10 cellular contexts compared by ENCODE assay signal in the genomic region with DNA sequence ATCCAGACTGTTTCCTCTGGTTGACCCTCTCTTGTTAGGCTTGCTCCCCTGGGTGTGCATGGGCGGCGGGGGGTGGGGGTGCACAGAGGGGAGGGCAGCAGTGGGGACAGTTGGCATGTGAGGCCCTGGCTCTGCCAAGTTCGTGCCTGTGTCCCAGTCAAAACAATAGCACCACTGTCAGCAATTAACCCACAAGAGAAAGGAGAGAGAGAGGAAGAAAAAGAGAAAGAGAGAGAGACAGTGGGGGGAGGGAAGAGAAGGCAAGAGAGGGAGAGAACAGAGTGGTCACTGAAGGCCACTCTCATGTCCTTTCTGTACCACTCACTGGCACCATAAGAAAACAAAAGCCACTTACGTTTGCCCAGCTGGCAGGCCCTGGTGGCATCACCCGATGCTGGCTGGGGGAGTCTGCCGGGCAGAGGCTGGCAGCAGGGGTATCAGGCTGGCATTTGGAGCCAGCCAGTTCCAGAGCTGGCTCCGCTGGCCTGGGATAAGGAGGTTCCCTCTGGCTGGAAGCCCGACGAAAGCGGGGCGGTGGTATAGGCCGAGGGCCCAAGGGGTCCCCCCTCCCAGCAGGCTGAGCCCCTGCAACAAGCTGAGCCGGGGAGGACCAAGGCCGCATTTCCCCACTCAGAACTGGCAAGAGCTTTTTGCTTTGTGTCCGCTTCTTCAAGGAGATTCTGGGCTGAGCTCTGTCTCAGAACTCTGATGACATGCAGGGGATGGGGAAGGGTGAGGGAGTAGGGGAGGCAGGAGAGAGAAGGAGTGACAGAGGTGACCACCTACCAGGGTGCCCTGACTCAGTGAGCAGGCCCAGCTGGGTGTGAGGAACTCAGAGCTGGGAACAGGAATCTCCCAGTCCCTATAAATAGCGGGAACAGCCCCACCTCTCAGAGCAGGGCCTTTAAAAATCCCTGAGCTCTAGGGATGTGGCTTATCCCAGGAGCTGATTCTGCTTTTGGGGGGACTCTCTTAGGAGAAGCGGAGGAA. TPM values are rescaled to one million over a fixed set of nuclear protein-coding genes. Genes with fewer than 3 reads are reported as not detected.
DNase-seq lines count a peak whose midpoint lies in the region; ATAC-seq and TF ChIP-seq lines count a peak whose summit lies in the region.
"Had no signal": no experiment of that assay in that cellular context is flagged by ENCODE, and none has a peak within 500 bp of the region (broad histone marks: within the 10 kb centered on the region; RNA-seq: fewer than 3 reads in every experiment).

No MANE protein-coding gene starts in this region.

- H3K4me1 ChIP-seq in GM23338 (ENCODE audit: insufficient read depth), result no peaks in the 10 kb centered on the region
- H3K4me1 ChIP-seq in right atrium auricular region, result peaks cover 0 to 81% of the 10 kb centered on the region in 2 donors

- peak; percentile 51 for ATAC-seq in GM23338
- no peak for ATAC-seq in HG03457 (IDR thresholded peaks at IDR 0.05; ENCODE audit: unreplicated experiment)

- DNase-seq in GM23338 (ENCODE audit: low spot score) (no peak), right atrium auricular region (ENCODE audit: low spot score) (no peak), NCI-H1417 treated with DMSO at 0.1 percent for 48 hours (lab: John Stamatoyannopoulos, UW) (no peak), ACHN (no peak)
- DNase-seq in activated T-helper 1 cell treated with anti-CD3 and anti-CD28 coated beads, Interleukin-12 subunit alpha, Interleukin-12 subunit beta, Interleukin-2, Interleukin-4 antibody, amounts not matched to agents 30 ng/mL and 10 ng/mL and 1 ng/mL, durations not matched to agents 14 hours and 24 hours and 36 hours (ENCODE audit: low spot score), result no peak
- DNase-seq in NK-92 treated with Interleukin-12 subunit alpha and Interleukin-12 subunit beta, amount 100 ng/mL, for 24 hours (lab: John Stamatoyannopoulos, UW), result no peak
- DNase-seq: NCI-H2107 had no signal

- H3K27me3 ChIP-seq in GM23338 (ENCODE audit: insufficient read depth) (no peaks in the 10 kb centered on the region), right atrium auricular region (no peaks in the 10 kb centered on the region)

- H3K36me3 Mint-ChIP-seq in GM23338 (ENCODE audit: low read depth), result peaks cover 21% of the 10 kb centered on the region
- peaks cover 42% of the 10 kb centered on the region for H3K36me3 Mint-ChIP-seq in activated T-helper 1 cell treated with anti-CD3 and anti-CD28 coated beads, Interleukin-12 subunit alpha, Interleukin-12 subunit beta, Interleukin-2, Interleukin-4 antibody, amounts not matched to agents 30 ng/mL and 10 ng/mL and 1 ng/mL, durations not matched to agents 14 hours and 24 hours and 36 hours (ENCODE audit: low read depth)

- no peak overlapping the region for H3K4me3 ChIP-seq in GM23338
- peak overlapping the region; percentile 20 to 23 for H3K4me3 ChIP-seq in right atrium auricular region
- H3K4me3 ChIP-seq in skin epidermis, result no peak overlapping the region

- H3K9me2 ChIP-seq in GM23338 (ENCODE audit: insufficient read depth), result no peaks in the 10 kb centered on the region

- peaks cover 3% of the 10 kb centered on the region for H3K27me3 Mint-ChIP-seq in GM23338 (ENCODE audit: insufficient read depth, low read depth, poor library complexity)
- H3K27me3 Mint-ChIP-seq in activated T-helper 1 cell treated with anti-CD3 and anti-CD28 coated beads, Interleukin-12 subunit alpha, Interleukin-12 subunit beta, Interleukin-2, Interleukin-4 antibody, amounts not matched to agents 30 ng/mL and 10 ng/mL and 1 ng/mL, durations not matched to agents 14 hours and 24 hours and 36 hours (ENCODE audit: insufficient read depth), result no peaks in the 10 kb centered on the region
- H3K27me3 Mint-ChIP-seq: type B pancreatic cell had no signal

- no peaks in the 10 kb centered on the region for H4K20me1 ChIP-seq in GM23338 (replicated peaks; ENCODE audit: insufficient read depth)

- TF ChIP-seq CTCF in GM23338 (conservative IDR thresholded peaks at IDR 0.05; ENCODE audit: low read depth in 2 of 2) (no peak), right atrium auricular region (IDR thresholded peaks at IDR 0.05) (no peak)

- no peaks in the 10 kb centered on the region for H3K9me3 ChIP-seq in right atrium auricular region

- no peak overlapping the region for H3K27ac Mint-ChIP-seq in GM23338
- H3K27ac Mint-ChIP-seq in activated T-helper 1 cell treated with anti-CD3 and anti-CD28 coated beads, Interleukin-12 subunit alpha, Interleukin-12 subunit beta, Interleukin-2, Interleukin-4 antibody, amounts not matched to agents 30 ng/mL and 10 ng/mL and 1 ng/mL, durations not matched to agents 14 hours and 24 hours and 36 hours, result peak overlapping the region; percentile 31
- H3K27ac Mint-ChIP-seq: type B pancreatic cell had no signal

- no peaks in the 10 kb centered on the region for H3F3A ChIP-seq in GM23338 (replicated peaks; ENCODE audit: low read depth)

- H3K79me2 ChIP-seq in GM23338 (replicated peaks; ENCODE audit: insufficient read depth), result no peaks in the 10 kb centered on the region

- H3K4me2 ChIP-seq in GM23338, result no peak overlapping the region

- H3K4me3 Mint-ChIP-seq in GM23338, result no peak overlapping the region
- no peak overlapping the region for H3K4me3 Mint-ChIP-seq in activated T-helper 1 cell treated with anti-CD3 and anti-CD28 coated beads, Interleukin-12 subunit alpha, Interleukin-12 subunit beta, Interleukin-2, Interleukin-4 antibody, amounts not matched to agents 30 ng/mL and 10 ng/mL and 1 ng/mL, durations not matched to agents 14 hours and 24 hours and 36 hours
- H3K4me3 Mint-ChIP-seq: type B pancreatic cell had no signal

- in situ Hi-C loops in ACHN (cut with HindIII; ENCODE audit: low pct_ligation_motif_present, low pct_unique_long_range_greater_than_20kb, low sequenced_read_pairs), result no loop called here

- intact Hi-C loops in activated T-helper 1 cell treated with anti-CD3 and anti-CD28 coated beads, Interleukin-12 subunit alpha, Interleukin-12 subunit beta, Interleukin-2, Interleukin-4 antibody, amounts not matched to agents 30 ng/mL and 10 ng/mL and 1 ng/mL, durations not matched to agents 14 hours and 24 hours and 36 hours (cut with micrococcal nuclease), result no loop called here

- no peak overlapping the region for H2AFZ ChIP-seq in GM23338

- H3K36me3 ChIP-seq in GM23338 (ENCODE audit: insufficient read depth), result no peaks in the 10 kb centered on the region
- H3K36me3 ChIP-seq in right atrium auricular region, result no peaks in the 10 kb centered on the region

- H3K9me3 Mint-ChIP-seq in GM23338, result no peaks in the 10 kb centered on the region
- no peaks in the 10 kb centered on the region for H3K9me3 Mint-ChIP-seq in activated T-helper 1 cell treated with anti-CD3 and anti-CD28 coated beads, Interleukin-12 subunit alpha, Interleukin-12 subunit beta, Interleukin-2, Interleukin-4 antibody, amounts not matched to agents 30 ng/mL and 10 ng/mL and 1 ng/mL, durations not matched to agents 14 hours and 24 hours and 36 hours

- peaks cover 18% of the 10 kb centered on the region for H3K4me1 Mint-ChIP-seq in GM23338
- H3K4me1 Mint-ChIP-seq in activated T-helper 1 cell treated with anti-CD3 and anti-CD28 coated beads, Interleukin-12 subunit alpha, Interleukin-12 subunit beta, Interleukin-2, Interleukin-4 antibody, amounts not matched to agents 30 ng/mL and 10 ng/mL and 1 ng/mL, durations not matched to agents 14 hours and 24 hours and 36 hours (ENCODE audit: low read depth), result peaks cover 41% of the 10 kb centered on the region

- H3K27ac ChIP-seq in GM23338 (ENCODE audit: low read depth) (no peak overlapping the region), right atrium auricular region (peak overlapping the region; percentile 90 to 92), skin epidermis (peak overlapping the region in 17 of 21 experiments; percentile 3 to 80 (median 54))

TF ChIP-seq in GM23338, 12 proteins besides CTCF, POLR2A, EP300 and RAD21 (continues in another document):
- TF ChIP-seq ZNF114 (CRISPR knock-in tag; IDR thresholded peaks at IDR 0.05) (no peak), CREB1 (CRISPR knock-in tag; IDR thresholded peaks at IDR 0.05; ENCODE audit: low read depth) (no peak)

RNA-seq across cellular contexts. Expression of a gene that starts 27.9 kb away (rescaled TPM):
- total RNA-seq in GM23338 (2014; rRNA removed; shearing (Covaris generic)), result 17.4 and 19.0 TPM in 2 replicates
- polyA plus RNA-seq in GM23338 (2016; fragmentation: Nextera tagmentation; extraction: Ambion mirVana), result 4.8 TPM in 2 replicates
- total RNA-seq in activated T-helper 1 cell treated with anti-CD3 and anti-CD28 coated beads, Interleukin-12 subunit alpha, Interleukin-12 subunit beta, Interleukin-2, Interleukin-4 antibody, amounts not matched to agents 30 ng/mL and 10 ng/mL and 1 ng/mL, durations not matched to agents 14 hours and 24 hours and 36 hours, result 21.8 and 24.1 TPM in 2 replicates
- total RNA-seq in right atrium auricular region, result 10 to 100 TPM; 13.1 to 19.4 TPM

RNA-seq across cellular contexts. Expression of a gene that starts 49.5 kb away (rescaled TPM):
- total RNA-seq in GM23338 (2014; rRNA removed; shearing (Covaris generic)), result 56.1 and 63.9 TPM in 2 replicates
- polyA plus RNA-seq in GM23338 (2016; fragmentation: Nextera tagmentation; extraction: Ambion mirVana), result 22.7 and 24.8 TPM in 2 replicates
- 75.5 and 80.3 TPM in 2 replicates for total RNA-seq in activated T-helper 1 cell treated with anti-CD3 and anti-CD28 coated beads, Interleukin-12 subunit alpha, Interleukin-12 subunit beta, Interleukin-2, Interleukin-4 antibody, amounts not matched to agents 30 ng/mL and 10 ng/mL and 1 ng/mL, durations not matched to agents 14 hours and 24 hours and 36 hours
- 10 to 100 TPM; 18.1 to 18.3 TPM for total RNA-seq in right atrium auricular region

RNA-seq across cellular contexts. Expression of a gene that starts 55.1 kb away (rescaled TPM):
- total RNA-seq in GM23338 (2014; rRNA removed; shearing (Covaris generic)), result 58.4 and 64.3 TPM in 2 replicates
- polyA plus RNA-seq in GM23338 (2016; fragmentation: Nextera tagmentation; extraction: Ambion mirVana), result 16.3 and 17.3 TPM in 2 replicates
- total RNA-seq in activated T-helper 1 cell treated with anti-CD3 and anti-CD28 coated beads, Interleukin-12 subunit alpha, Interleukin-12 subunit beta, Interleukin-2, Interleukin-4 antibody, amounts not matched to agents 30 ng/mL and 10 ng/mL and 1 ng/mL, durations not matched to agents 14 hours and 24 hours and 36 hours, result 75.8 and 76.2 TPM in 2 replicates
- total RNA-seq in right atrium auricular region, result 10 to 100 TPM; 27.3 to 30.9 TPM

Comparison
In these comparisons a context has a peak if more than half of its experiments do, and no peak if none do; other contexts are left out.
1. H3K4me3 ChIP-seq: peak in right atrium auricular region (2 of 2); none in GM23338 (single experiment) and skin epidermis (0 of 7).